15 cellular contexts compared by ENCODE assay signal in the genomic region with DNA sequence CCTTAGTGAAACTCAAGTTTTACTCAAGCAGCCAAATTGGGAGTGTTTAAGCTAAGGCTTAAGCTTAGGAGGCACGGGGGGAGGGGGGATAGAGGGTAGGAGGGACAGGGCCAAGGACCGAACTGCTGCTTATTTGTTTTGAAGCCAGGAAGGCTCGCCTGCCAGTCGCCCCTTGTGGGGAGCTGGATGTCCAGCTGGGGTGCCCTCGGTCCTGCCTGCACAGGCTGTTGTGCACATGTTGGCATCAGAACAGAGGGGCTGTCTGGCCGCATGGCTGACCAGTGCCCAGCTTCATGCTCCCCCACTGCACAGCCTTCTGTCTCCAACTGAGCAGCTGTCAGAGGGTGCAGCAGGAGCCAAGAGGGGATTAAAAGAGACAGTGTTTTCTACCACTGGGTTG. TPM values are rescaled to one million over a fixed set of nuclear protein-coding genes. Genes with fewer than 3 reads are reported as not detected.
DNase-seq lines count a peak whose midpoint lies in the region; ATAC-seq, FAIRE-seq and TF ChIP-seq lines count a peak whose summit lies in the region.
"Had no signal": no experiment of that assay in that cellular context is flagged by ENCODE, and none has a peak within 500 bp of the region (broad histone marks: within the 10 kb centered on the region; RNA-seq: fewer than 3 reads in every experiment).

No MANE protein-coding gene starts in this region.

- peak overlapping the region; percentile 11; the same call in 1 of the 2 replicates for H3K27ac Mint-ChIP-seq in WTC11
- peak overlapping the region; percentile 11 for H3K27ac Mint-ChIP-seq in progenitor cell of endocrine pancreas
- H3K27ac Mint-ChIP-seq: activated CD8-positive, alpha-beta memory T cell treated with anti-CD3 and anti-CD28 coated beads, Interleukin-2, amount 10 ng/mL, durations not matched to agents 7 days and 5 days; B cell had no signal

- ATAC-seq in WTC11, result peak; percentile 29
- no peak for ATAC-seq in gastrocnemius medialis
- no peak for ATAC-seq in sciatic nerve
- ATAC-seq: activated CD8-positive, alpha-beta memory T cell treated with anti-CD3 and anti-CD28 coated beads, Interleukin-2, amount 10 ng/mL, durations not matched to agents 7 days and 5 days had no signal

- H3K27ac ChIP-seq in HEK293 (ENCODE audit: extremely low read depth, low read depth, low read length) (no peak overlapping the region), iPS-20b (ENCODE audit: low read length) (peak overlapping the region; percentile 22), gastrocnemius medialis (no peak overlapping the region)
- H3K27ac ChIP-seq: left ventricle myocardium inferior had no signal

- intact Hi-C loops in gastrocnemius medialis (cut with DNase I; ENCODE audit: low total_unique reads), result no loop called here
- intact Hi-C loops in sciatic nerve (cut with DNase I), result no loop called here

- H3K4me1 ChIP-seq in HEK293 (ENCODE audit: control insufficient read depth, insufficient read depth, low read length) (no peaks in the 10 kb centered on the region), iPS-20b (ENCODE audit: insufficient read depth, low read length) (peaks cover 29% of the 10 kb centered on the region), gastrocnemius medialis (peaks cover 24 to 26% of the 10 kb centered on the region in 2 donors)

- POLR2A ChIA-PET in HEK293 (lab: Yijun Ruan, JAX) (interaction anchor here (0.7 kb wide), 1 partner anchor 56 kb away, joined by 4 read pairs; no protein-coding TSS in a partner anchor), WTC11 (lab: Charles Lee) (interaction anchor here (1.0 kb wide), 1 partner anchor 122 kb away, joined by 3 read pairs; no protein-coding TSS in a partner anchor)

- TF ChIP-seq POLR2A in gastrocnemius medialis (IDR thresholded peaks at IDR 0.05) (no peak), GM12892 (IDR thresholded peaks at IDR 0.05; ENCODE audit: low read depth, low read length) (no peak)

- no peak overlapping the region for H3K4me3 ChIP-seq in HEK293 (ENCODE audit: low read depth, low read length)
- peak overlapping the region; percentile 10; the same call in 1 of the 2 replicates for H3K4me3 ChIP-seq in iPS-20b (ENCODE audit: low read length)
- no peak overlapping the region for H3K4me3 ChIP-seq in gastrocnemius medialis
- H3K4me3 ChIP-seq: left ventricle myocardium inferior, uterus had no signal

- H3K4me1 Mint-ChIP-seq in WTC11, result peaks cover 50% of the 10 kb centered on the region
- peaks cover 40% of the 10 kb centered on the region for H3K4me1 Mint-ChIP-seq in progenitor cell of endocrine pancreas (ENCODE audit: low read depth)
- H3K4me1 Mint-ChIP-seq: activated CD8-positive, alpha-beta memory T cell treated with anti-CD3 and anti-CD28 coated beads, Interleukin-2, amount 10 ng/mL, durations not matched to agents 7 days and 5 days; B cell had no signal

- H3K27me3 ChIP-seq in iPS-20b (ENCODE audit: insufficient read depth, low read length) (no peaks in the 10 kb centered on the region), gastrocnemius medialis (no peaks in the 10 kb centered on the region)
- H3K27me3 ChIP-seq: uterus had no signal

- H3K4me3 Mint-ChIP-seq in WTC11 (0 out of 2 replicates have a peak overlapping the region, but pooled peaks have one; percentile 2), progenitor cell of endocrine pancreas (ENCODE audit: low read depth) (no peak overlapping the region)
- H3K4me3 Mint-ChIP-seq: activated CD8-positive, alpha-beta memory T cell treated with anti-CD3 and anti-CD28 coated beads, Interleukin-2, amount 10 ng/mL, durations not matched to agents 7 days and 5 days; B cell had no signal

- no peak for FAIRE-seq in GM12892 (lab: Jason Lieb, UNC)
- FAIRE-seq: bronchial epithelial cell had no signal

- CTCF ChIA-PET in HEK293 (lab: Yijun Ruan, JAX) (interaction anchor here (0.7 kb wide), 1 partner anchor 13 kb away, joined by 3 read pairs; no protein-coding TSS in a partner anchor), WTC11 (lab: Charles Lee) (interaction anchor here (0.6 to 3.9 kb wide), 14 partner anchors 10 to 1125 kb away, joined by 3 to 36 read pairs (median 4); no protein-coding TSS in a partner anchor)

- H3K36me3 Mint-ChIP-seq in WTC11 (no peaks in the 10 kb centered on the region), progenitor cell of endocrine pancreas (ENCODE audit: insufficient read depth) (peaks cover 3% of the 10 kb centered on the region)
- H3K36me3 Mint-ChIP-seq: activated CD8-positive, alpha-beta memory T cell treated with anti-CD3 and anti-CD28 coated beads, Interleukin-2, amount 10 ng/mL, durations not matched to agents 7 days and 5 days had no signal

- TF ChIP-seq CTCF in HEK293 (tag by site-specific recombination; IDR thresholded peaks at IDR 0.05) (no peak), WTC11 (IDR thresholded peaks at IDR 0.05) (no peak), progenitor cell of endocrine pancreas (IDR thresholded peaks at IDR 0.05; ENCODE audit: unreplicated experiment) (no peak), gastrocnemius medialis (IDR thresholded peaks at IDR 0.05 in 4 of 5, conservative IDR thresholded peaks at IDR 0.05 in 1 of 5) (no peak)

- H3K9me3 Mint-ChIP-seq in WTC11, result no peaks in the 10 kb centered on the region
- no peaks in the 10 kb centered on the region for H3K9me3 Mint-ChIP-seq in progenitor cell of endocrine pancreas (ENCODE audit: low read depth)

- H3K36me3 ChIP-seq in HEK293 (ENCODE audit: control insufficient read depth in 2 of 2, insufficient read depth in 1 of 2, low read length in 2 of 2) (peaks cover 0 to 4% of the 10 kb centered on the region in 2 experiments; a peak in 1 of 3 replicates), iPS-20b (ENCODE audit: insufficient read depth, low read depth, low read length) (peaks cover 13% of the 10 kb centered on the region; the same call in 1 of the 2 replicates), gastrocnemius medialis (no peaks in the 10 kb centered on the region)
- H3K36me3 ChIP-seq: uterus had no signal

- peaks cover 2% of the 10 kb centered on the region; the same call in 1 of the 2 replicates for H3K27me3 Mint-ChIP-seq in WTC11 (ENCODE audit: low read depth)
- peaks cover 2% of the 10 kb centered on the region for H3K27me3 Mint-ChIP-seq in progenitor cell of endocrine pancreas

- DNase-seq in WTC11 (ENCODE audit: low spot score) (no peak), progenitor cell of endocrine pancreas (ENCODE audit: low spot score, unreplicated experiment) (no peak), gastrocnemius medialis (no peak), sciatic nerve (ENCODE audit: low spot score) (no peak), GM12892 (ENCODE audit: insufficient read length) (no peak), NCI-H2227 treated with DMSO at 0.1 percent for 48 hours (lab: John Stamatoyannopoulos, UW) (no peak)
- DNase-seq: activated CD8-positive, alpha-beta memory T cell treated with anti-CD3 and anti-CD28 coated beads, Interleukin-2, amount 10 ng/mL, durations not matched to agents 7 days and 5 days; activated naive CD4-positive, alpha-beta T cell treated with Interleukin-2 at 50 U/mL for 16 hours; KBM-7; left ventricle myocardium inferior had no signal

- in situ Hi-C loops in gastrocnemius medialis (cut with MboI; ENCODE audit: low sequenced_read_pairs in 4 of 4), result no loop called here

- H3K9me3 ChIP-seq in HEK293 (ENCODE audit: control insufficient read depth, insufficient read depth, low read depth, low read length) (no peaks in the 10 kb centered on the region), iPS-20b (ENCODE audit: insufficient read depth, low read depth, low read length) (no peaks in the 10 kb centered on the region), gastrocnemius medialis (no peaks in the 10 kb centered on the region)
- H3K9me3 ChIP-seq: left ventricle myocardium inferior, uterus had no signal

- peak overlapping the region; percentile 41; the same call in 1 of the 2 replicates for H3K9ac ChIP-seq in iPS-20b (ENCODE audit: low read depth, low read length)

TF ChIP-seq in HEK293, 187 proteins besides CTCF, POLR2A, EP300 and RAD21:
- peak; percentile 56; the same call in 1 of the 2 replicates for TF ChIP-seq ZIC2 (tag by site-specific recombination; IDR thresholded peaks at IDR 0.05)
- no peak for TF ChIP-seq ZSCAN16 (tag by site-specific recombination; IDR thresholded peaks at IDR 0.05)

TF ChIP-seq in WTC11, 78 proteins besides CTCF, POLR2A, EP300 and RAD21 (continues in another document):
- TF ChIP-seq IRF2 (CRISPR knock-in tag; IDR thresholded peaks at IDR 0.05; ENCODE audit: borderline replicate concordance, low read depth) (no peak), MXD4 (CRISPR knock-in tag; IDR thresholded peaks at IDR 0.05; ENCODE audit: borderline replicate concordance) (no peak), ZNF317 (CRISPR knock-in tag; IDR thresholded peaks at IDR 0.05; ENCODE audit: borderline replicate concordance, low read depth) (no peak), CREB1 (CRISPR knock-in tag; IDR thresholded peaks at IDR 0.05) (no peak), CREM (CRISPR knock-in tag; IDR thresholded peaks at IDR 0.05) (no peak), SMAD3 (CRISPR knock-in tag; IDR thresholded peaks at IDR 0.05; ENCODE audit: borderline replicate concordance) (no peak)
- TF ChIP-seq, protein P1, sequence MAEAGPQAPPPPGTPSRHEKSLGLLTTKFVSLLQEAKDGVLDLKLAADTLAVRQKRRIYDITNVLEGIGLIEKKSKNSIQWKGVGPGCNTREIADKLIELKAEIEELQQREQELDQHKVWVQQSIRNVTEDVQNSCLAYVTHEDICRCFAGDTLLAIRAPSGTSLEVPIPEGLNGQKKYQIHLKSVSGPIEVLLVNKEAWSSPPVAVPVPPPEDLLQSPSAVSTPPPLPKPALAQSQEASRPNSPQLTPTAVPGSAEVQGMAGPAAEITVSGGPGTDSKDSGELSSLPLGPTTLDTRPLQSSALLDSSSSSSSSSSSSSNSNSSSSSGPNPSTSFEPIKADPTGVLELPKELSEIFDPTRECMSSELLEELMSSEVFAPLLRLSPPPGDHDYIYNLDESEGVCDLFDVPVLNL (CRISPR knock-in tag; IDR thresholded peaks at IDR 0.05; ENCODE audit: borderline replicate concordance, low read depth), result no peak

RNA-seq across cellular contexts. Expression of gene BOC, which starts 53.4 kb away (rescaled TPM):
- total RNA-seq in WTC11 (2021) (6.6 to 8.0 TPM (median 7.2 TPM) in 3 replicates), progenitor cell of endocrine pancreas (10.8 and 14.2 TPM in 2 replicates), gastrocnemius medialis (1 to 10 TPM; 3.7 to 7.4 (median 4.6) TPM), sciatic nerve (114 TPM)
- polyA plus RNA-seq in GM12892 (2012; ENCODE audit: missing spikeins), result 0.19 TPM
- total RNA-seq: activated CD8-positive, alpha-beta memory T cell treated with anti-CD3 and anti-CD28 coated beads, Interleukin-2, amount 10 ng/mL, durations not matched to agents 7 days and 5 days had no signal
